Comparison of ENCODE assay signal across 12 cellular contexts in the genomic region with DNA sequence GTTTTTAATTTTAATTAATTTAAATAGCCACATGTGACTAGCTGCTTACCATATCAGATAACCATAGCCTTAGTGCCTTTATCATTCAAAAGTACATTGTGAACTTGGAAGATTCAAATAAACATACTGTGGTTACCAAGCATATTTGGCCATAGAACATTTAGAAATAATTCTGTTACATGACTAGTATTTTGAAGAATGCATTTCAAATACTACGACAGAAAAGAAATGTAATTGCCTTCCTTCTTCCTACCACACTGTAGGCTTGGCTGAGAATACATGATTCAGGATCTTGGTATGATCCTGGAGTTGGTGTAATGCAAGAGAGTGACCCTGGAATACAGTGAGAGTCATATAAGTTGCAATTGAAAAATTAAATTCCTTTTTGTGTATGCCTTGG.
DNase-seq lines count a peak whose midpoint lies in the region; ATAC-seq, FAIRE-seq and TF ChIP-seq lines count a peak whose summit lies in the region.
"Had no signal": no experiment of that assay in that cellular context is flagged by ENCODE, and none has a peak within 500 bp of the region (broad histone marks: within the 10 kb centered on the region; RNA-seq: fewer than 3 reads in every experiment).

No MANE protein-coding gene starts in this region.

- FAIRE-seq in RCC 7860 (lab: Jason Lieb, UNC) = peak; percentile 97
- FAIRE-seq: G401.6, K562 had no signal

- peak overlapping the region in 7 of 8 donors; percentile 27 to 87 (median 72) for H3K27ac Mint-ChIP-seq in CD8-positive, alpha-beta memory T cell

- intact Hi-C loops in left colon (cut with DNase I, micrococcal nuclease) (loop anchor here in 1 of 2 donors (10.0 kb wide), 1 partner anchor 60 kb away; no protein-coding TSS in a partner anchor), esophagus squamous epithelium (cut with DNase I) (no loop called here)

- CTCF ChIA-PET in CD8-positive, alpha-beta memory T cell (lab: Charles Lee) = interaction anchor here (1.0 kb wide), 1 partner anchor 8 kb away, joined by 3 read pairs; no protein-coding TSS in a partner anchor

- no peaks in the 10 kb centered on the region for H3K9me3 Mint-ChIP-seq in CD8-positive, alpha-beta memory T cell

- 46 to 68% methylated on average over 1 of the region's 1 CpG for WGBS in esophagus squamous epithelium, 2 donors

- no peaks in the 10 kb centered on the region for H3K27me3 Mint-ChIP-seq in CD8-positive, alpha-beta memory T cell

- H3K27me3 ChIP-seq in CD8-positive, alpha-beta memory T cell (ENCODE audit: insufficient read depth, low read length, poor library complexity, severe bottlenecking) = no peaks in the 10 kb centered on the region
- no peaks in the 10 kb centered on the region for H3K27me3 ChIP-seq in esophagus squamous epithelium

- no peak overlapping the region for H3K27ac ChIP-seq in CD8-positive, alpha-beta memory T cell (ENCODE audit: low read depth, low read length)
- H3K27ac ChIP-seq in epithelial cell of prostate = peak overlapping the region; percentile 39
- peak overlapping the region in 2 of 4 donors; percentile 3 to 71 for H3K27ac ChIP-seq in esophagus squamous epithelium
- H3K27ac ChIP-seq: psoas muscle had no signal

- peaks cover 57 to 77% (median 65%) of the 10 kb centered on the region in 3 donors for H3K4me1 Mint-ChIP-seq in CD8-positive, alpha-beta memory T cell

- no peak for DNase-seq in CD8-positive, alpha-beta memory T cell
- DNase-seq in RCC 7860 (ENCODE audit: low spot score) (peak; percentile 94), epithelial cell of prostate (ENCODE audit: low read depth, low spot score) (peak; percentile 27), pulmonary artery endothelial cell (ENCODE audit: low read depth, low spot score) (peak; percentile 26), NOMO-1 (lab: John Stamatoyannopoulos, UW; ENCODE audit: unreplicated experiment in 2 of 2) (no peak), left colon (no peak), NOMO-1 treated with DMSO at 0.1 percent for 48 hours (lab: John Stamatoyannopoulos, UW; ENCODE audit: unreplicated experiment) (no peak), esophagus squamous epithelium (lab: John Stamatoyannopoulos, UW) (no peak)
- DNase-seq: psoas muscle; stimulated activated CD8-positive, alpha-beta memory T cell treated with anti-CD3 and anti-CD28 coated beads, Interleukin-4, amount 100 ng/mL, for 48 hours had no signal

- H3K36me3 ChIP-seq in CD8-positive, alpha-beta memory T cell (ENCODE audit: insufficient read depth, low read length) = no peaks in the 10 kb centered on the region
- H3K36me3 ChIP-seq in esophagus squamous epithelium = no peaks in the 10 kb centered on the region

- peak overlapping the region in 6 of 7 donors; percentile 27 to 66 (median 53) for H3K4me3 Mint-ChIP-seq in CD8-positive, alpha-beta memory T cell

- POLR2A ChIA-PET in CD8-positive, alpha-beta memory T cell (lab: Charles Lee) = no interaction called here

- H3K9me3 ChIP-seq in CD8-positive, alpha-beta memory T cell (ENCODE audit: low read length) = no peaks in the 10 kb centered on the region
- no peaks in the 10 kb centered on the region for H3K9me3 ChIP-seq in esophagus squamous epithelium
- H3K9me3 ChIP-seq: psoas muscle had no signal

- TF ChIP-seq CTCF in esophagus squamous epithelium (IDR thresholded peaks at IDR 0.05) = no peak

- no peak for TF ChIP-seq POLR2A in esophagus squamous epithelium (IDR thresholded peaks at IDR 0.05)

- H3K36me3 Mint-ChIP-seq in CD8-positive, alpha-beta memory T cell = no peaks in the 10 kb centered on the region

- peaks cover 14% of the 10 kb centered on the region for H3K4me1 ChIP-seq in CD8-positive, alpha-beta memory T cell (ENCODE audit: insufficient read depth, low read length)
- peaks cover 0 to 56% (median 3%) of the 10 kb centered on the region in 3 donors for H3K4me1 ChIP-seq in esophagus squamous epithelium
- H3K4me1 ChIP-seq: psoas muscle had no signal

- no peak for ATAC-seq in left colon
- ATAC-seq: K562 had no signal

- no peak overlapping the region for H3K4me3 ChIP-seq in CD8-positive, alpha-beta memory T cell (ENCODE audit: low read length)
- H3K4me3 ChIP-seq in esophagus squamous epithelium = no peak overlapping the region
- H3K4me3 ChIP-seq: K562, psoas muscle had no signal

Comparison
In these comparisons a context has a peak if more than half of its experiments do, and no peak if none do; other contexts are left out.
1. DNase-seq: peak in RCC 7860 (single experiment), epithelial cell of prostate (single experiment) and pulmonary artery endothelial cell (single experiment); none in CD8-positive, alpha-beta memory T cell (0 of 5), NOMO-1 (0 of 2), left colon (0 of 2), NOMO-1 treated with DMSO at 0.1 percent for 48 hours (single experiment) and esophagus squamous epithelium (single experiment).